22 cellular contexts compared by ENCODE assay signal in the genomic region with DNA sequence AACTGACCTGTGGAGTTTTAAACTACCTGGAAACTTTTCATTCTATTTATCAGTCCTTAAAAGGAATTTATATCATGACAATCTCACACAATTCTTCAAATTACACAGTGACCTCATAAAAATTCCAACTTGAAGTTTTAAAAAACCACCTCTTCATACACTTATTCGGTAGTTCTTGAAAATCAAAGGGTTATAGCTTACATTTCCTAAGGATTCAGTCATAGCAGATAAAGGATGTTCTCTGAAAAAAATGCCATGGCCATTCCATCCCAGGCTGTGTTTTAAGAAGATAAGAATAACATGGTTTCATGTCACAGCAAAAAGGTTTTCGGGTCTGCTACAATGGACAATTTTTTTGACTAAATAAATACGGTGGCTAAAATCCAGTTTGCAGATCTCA.
"Had no signal": no experiment of that assay in that cellular context is flagged by ENCODE, and none has a peak within 500 bp of the region (broad histone marks: within the 10 kb centered on the region; RNA-seq: fewer than 3 reads in every experiment).

No MANE protein-coding gene starts in this region.

- H3K27ac Mint-ChIP-seq: activated CD4-positive, alpha-beta T cell treated with anti-CD3 and anti-CD28 coated beads for 36 hours; activated T-helper 1 cell treated with anti-CD3 and anti-CD28 coated beads, Interleukin-12 subunit alpha, Interleukin-12 subunit beta, Interleukin-2, Interleukin-4 antibody, amounts not matched to agents 30 ng/mL and 10 ng/mL and 1 ng/mL, durations not matched to agents 14 hours and 24 hours and 36 hours; stimulated activated effector memory CD8-positive, alpha-beta T cell treated with anti-CD3 and anti-CD28 coated beads, Interleukin-12 subunit alpha, Interleukin-12 subunit beta, amount 100 ng/mL, for 72 hours; T-helper 2 cell treated with Interferon-gamma antibody and Interleukin-4, amounts not matched to agents 5 μg/mL and 100 μg/mL, for 36 hours; WTC11 had no signal

- H3K4me1 ChIP-seq: body of pancreas, left lung, upper lobe of right lung had no signal

- H3K4me1 Mint-ChIP-seq: activated CD4-positive, alpha-beta T cell treated with anti-CD3 and anti-CD28 coated beads for 36 hours; central memory CD8-positive, alpha-beta T cell; naive B cell; stimulated activated effector memory CD8-positive, alpha-beta T cell treated with anti-CD3 and anti-CD28 coated beads, Interleukin-12 subunit alpha, Interleukin-12 subunit beta, amount 100 ng/mL, for 72 hours; WTC11 had no signal

- H3K27ac ChIP-seq: body of pancreas, gastroesophageal sphincter, heart left ventricle, left lung, ovary, stomach, upper lobe of right lung had no signal

- DNase-seq: activated CD4-positive, alpha-beta T cell treated with anti-CD3 and anti-CD28 coated beads for 36 hours; activated CD4-positive, alpha-beta T cell treated with anti-CD3 and anti-CD28 coated beads, Interleukin-2, amount 50 U/mL, for 48 hours; activated gamma-delta T cell treated with Interleukin-2 at 50 U/mL for 16 hours; amygdala; body of pancreas; cortex of kidney; heart left ventricle; left lung; mammary epithelial cell; mucosa of descending colon; naive B cell; ovary; stimulated activated CD4-positive, alpha-beta T cell treated with anti-CD3 and anti-CD28 coated beads, Interleukin-4, amount 100 ng/mL, for 24 hours; stomach; upper lobe of right lung had no signal

- H3K36me3 ChIP-seq: ovary had no signal

- H3K36me3 Mint-ChIP-seq: activated naive CD8-positive, alpha-beta T cell had no signal

- H3K9me3 ChIP-seq: body of pancreas, gastroesophageal sphincter, heart left ventricle, left lung, mucosa of descending colon, ovary, stomach, upper lobe of right lung had no signal

- H3K27me3 Mint-ChIP-seq: activated CD4-positive, alpha-beta T cell treated with anti-CD3 and anti-CD28 coated beads for 36 hours; activated naive CD8-positive, alpha-beta T cell; central memory CD8-positive, alpha-beta T cell; naive B cell had no signal

- H3K4me3 ChIP-seq: body of pancreas, gastroesophageal sphincter, heart left ventricle, left lung, mucosa of descending colon, ovary, stomach, upper lobe of right lung had no signal

- H3K27me3 ChIP-seq: body of pancreas, gastroesophageal sphincter, heart left ventricle, left lung, ovary, stomach, upper lobe of right lung had no signal

- H3K9me3 Mint-ChIP-seq: activated T-helper 1 cell treated with anti-CD3 and anti-CD28 coated beads, Interleukin-12 subunit alpha, Interleukin-12 subunit beta, Interleukin-2, Interleukin-4 antibody, amounts not matched to agents 30 ng/mL and 10 ng/mL and 1 ng/mL, durations not matched to agents 14 hours and 24 hours and 36 hours; central memory CD8-positive, alpha-beta T cell; naive B cell; stimulated activated effector memory CD8-positive, alpha-beta T cell treated with anti-CD3 and anti-CD28 coated beads, Interleukin-12 subunit alpha, Interleukin-12 subunit beta, amount 100 ng/mL, for 72 hours; T-helper 2 cell treated with Interferon-gamma antibody and Interleukin-4, amounts not matched to agents 5 μg/mL and 100 μg/mL, for 36 hours; WTC11 had no signal

- H3K4me3 Mint-ChIP-seq: activated CD4-positive, alpha-beta T cell treated with anti-CD3 and anti-CD28 coated beads for 36 hours; activated naive CD8-positive, alpha-beta T cell; activated T-helper 1 cell treated with anti-CD3 and anti-CD28 coated beads, Interleukin-12 subunit alpha, Interleukin-12 subunit beta, Interleukin-2, Interleukin-4 antibody, amounts not matched to agents 30 ng/mL and 10 ng/mL and 1 ng/mL, durations not matched to agents 14 hours and 24 hours and 36 hours; central memory CD8-positive, alpha-beta T cell; naive B cell; stimulated activated effector memory CD8-positive, alpha-beta T cell treated with anti-CD3 and anti-CD28 coated beads, Interleukin-12 subunit alpha, Interleukin-12 subunit beta, amount 100 ng/mL, for 72 hours; T-helper 2 cell treated with Interferon-gamma antibody and Interleukin-4, amounts not matched to agents 5 μg/mL and 100 μg/mL, for 36 hours; WTC11 had no signal
